In genomic region chr7:101164071-101164840, GRCh38 we compare ENCODE assay signal across 9 cellular contexts. TPM values are rescaled to one million over a fixed set of nuclear protein-coding genes. Genes with fewer than 3 reads are reported as not detected.
DNase-seq lines count a peak whose midpoint lies in the region; ATAC-seq, FAIRE-seq and TF ChIP-seq lines count a peak whose summit lies in the region.
"Had no signal": no experiment of that assay in that cellular context is flagged by ENCODE, and none has a peak within 500 bp of the region (broad histone marks: within the 10 kb centered on the region; RNA-seq: fewer than 3 reads in every experiment).

No MANE protein-coding gene starts in this region.

- no peaks in the 10 kb centered on the region for H3K79me2 ChIP-seq in K562 (ENCODE audit: control insufficient read depth, insufficient read depth, low read length)

- peak overlapping the region in 1 of 2 experiments; percentile 90; a peak in 2 of 4 replicates for H3K9ac ChIP-seq in K562 (ENCODE audit: insufficient read depth in 1 of 2, low read depth in 2 of 2, low read length in 2 of 2)

- 5% methylated on average over 52 of the region's 75 CpGs for WGBS in K562 (ENCODE audit: insufficient coverage, low coverage, missing lambda C conversion rate)

- FAIRE-seq in K562 (lab: Jason Lieb, UNC), result no peak

- H3K36me3 ChIP-seq in K562 (ENCODE audit: control insufficient read depth, insufficient read depth, low read length), result peaks cover 15% of the 10 kb centered on the region; the same call in 1 of the 3 replicates

- H3K9me1 ChIP-seq in K562 (ENCODE audit: control insufficient read depth, insufficient read depth, low read length), result peaks cover 3% of the 10 kb centered on the region

- CTCF ChIA-PET in K562 (lab: Yijun Ruan, JAX; ENCODE audit: low intra/inter-chr PET ratio), result no interaction called here

- H3K27me3 ChIP-seq in K562 (ENCODE audit: control insufficient read depth in 2 of 2, insufficient read depth in 2 of 2, low read length in 2 of 2), result peaks cover 5 to 15% of the 10 kb centered on the region in 2 experiments; a peak in 2 of 5 replicates

- intact Hi-C loops in K562 (cut with micrococcal nuclease), result no loop called here
- intact Hi-C loops in left colon (cut with DNase I, micrococcal nuclease), result no loop called here

- no peaks in the 10 kb centered on the region for H3K9me3 ChIP-seq in K562 (replicated peaks; ENCODE audit: control insufficient read depth, insufficient read depth, low read depth, low read length)

- peaks cover 28 to 61% of the 10 kb centered on the region in 2 experiments for H3K4me1 ChIP-seq in K562 (replicated peaks in 1 of 2; ENCODE audit: control insufficient read depth in 2 of 2, insufficient read depth in 2 of 2, low read length in 2 of 2)

- ATAC-seq in K562, result peak; percentile 46
- ATAC-seq in left colon, result peak; percentile 45
- no peak for ATAC-seq in HG03378 (IDR thresholded peaks at IDR 0.05; ENCODE audit: unreplicated experiment)

- no peak overlapping the region for H2AFZ ChIP-seq in K562 (ENCODE audit: low read depth, low read length)

- TF ChIP-seq CTCF in K562 (IDR thresholded peaks at IDR 0.05 in 2 of 3, conservative IDR thresholded peaks at IDR 0.05 in 1 of 3; ENCODE audit: insufficient read depth in 2 of 3, low read depth in 1 of 3, low read length in 3 of 3), result no peak

- H4K20me1 ChIP-seq in K562 (replicated peaks; ENCODE audit: control insufficient read depth, insufficient read depth, low read length), result peaks cover 13% of the 10 kb centered on the region

- H3K27ac ChIP-seq in K562 (ENCODE audit: extremely low read depth, low read depth, low read length), result no peak overlapping the region

- in situ Hi-C loops in K562 (cut with MboI), result no loop called here

- no peak for TF ChIP-seq EP300 in K562 (IDR thresholded peaks at IDR 0.05; ENCODE audit: low read length)

- H3K4me3 ChIP-seq in K562, result peak overlapping the region; percentile 35; the same call in 1 of the 2 replicates

- TF ChIP-seq POLR2A in K562 (conservative IDR thresholded peaks at IDR 0.05), result no peak

- POLR2A ChIA-PET in K562 (lab: Yijun Ruan, JAX), result interaction anchor here (0.6 to 0.7 kb wide), 2 partner anchors 13 to 629 kb away, joined by 3 read pairs; no protein-coding TSS in a partner anchor

- BruUV-seq in K562 (replicated peaks; lab: Mats Ljungman, UMichigan), result no TSS peak

- TF ChIP-seq RAD21 in K562 (CRISPR knock-in tag; conservative IDR thresholded peaks at IDR 0.05 in 1 of 2, IDR thresholded peaks at IDR 0.05 in 1 of 2), result no peak

- H3K4me2 ChIP-seq in K562 (ENCODE audit: insufficient read depth, low read length), result peak overlapping the region; percentile 71

- DNase-seq in CD1c-positive myeloid dendritic cell (ENCODE audit: extremely low spot score) (peak; percentile 47), HuH-7.5 (ENCODE audit: low spot score) (peak; percentile 83), K562 (ENCODE audit: extremely low read depth in 1 of 4, low spot score in 3 of 4) (peak in 3 of 4 experiments; percentile 33 to 65 (median 43)), left colon (peak in 1 of 2 donors; percentile 39), SKM-1 treated with dmso at 0.1 percent for 144 hours (lab: John Stamatoyannopoulos, UW; ENCODE audit: unreplicated experiment) (no peak), NOMO-1 (lab: John Stamatoyannopoulos, UW; ENCODE audit: unreplicated experiment in 2 of 2) (no peak)
- DNase-seq in effector CD4-positive, alpha-beta T cell, result no peak

RNA-seq across cellular contexts. Expression of gene VGF, which starts 1.1 kb away (rescaled TPM):
- total RNA-seq in K562 (2011; cell fraction: chromatin; rRNA removed; ENCODE audit: low replicate concordance), result 0.81 and 4.0 TPM in 2 replicates
- 3.8 and 7.2 TPM in 2 replicates for total RNA-seq in K562 (2011; cell fraction: nucleolus; rRNA removed)
- 1.1 and 2.2 TPM in 2 replicates for total RNA-seq in K562 (2011; cell fraction: nucleoplasm; rRNA removed)
- total RNA-seq in K562 (2014; rRNA removed) (1.8 and 2.8 TPM in 2 replicates), K562 (2014; rRNA removed; fragmentation: Illumina TruSeq; extraction: Trizol) (0.19 and 0.22 TPM in 2 replicates), K562 (2015; rRNA removed; fragmentation: Illumina TruSeq; extraction: Trizol) (0.40 and 0.45 TPM in 2 replicates), K562 (2021) (4.2 and 5.7 TPM in 2 replicates), left colon (under 1 TPM; 0.40 to 0.73 TPM)
- polyA plus RNA-seq in K562 (2011; rRNA removed) (0.14 and 0.23 TPM in 2 replicates), K562 (2014; fragmentation: Illumina TruSeq; extraction: Trizol) (0.34 and 0.79 TPM in 2 replicates), K562 (2014; fragmentation: Nextera tagmentation; extraction: Ambion mirVana) (under 1 TPM; 0.03 to 0.08 TPM), K562 (2014; rRNA removed) (1.4 and 1.7 TPM in 2 replicates)
- polyA plus RNA-seq in K562 (2011; cell fraction: cytosol; rRNA removed), result 0.10 and 1.1 TPM in 2 replicates
- 0.65 and 2.1 TPM in 2 replicates for polyA plus RNA-seq in K562 (2011; cell fraction: nucleus; rRNA removed)
- polyA plus RNA-seq in K562 (2012), result 1.6 and 7.3 TPM in 2 replicates
- polyA minus RNA-seq in K562 (2011; rRNA and poly(A)+ RNA removed), result not detected in 2 replicates
- 0.73 and 1.7 TPM in 2 replicates for polyA minus RNA-seq in K562 (2011; cell fraction: cytosol; rRNA and poly(A)+ RNA removed)
- 0.89 and 0.94 TPM in 2 replicates for polyA minus RNA-seq in K562 (2011; cell fraction: nucleus; rRNA and poly(A)+ RNA removed)
- total RNA-seq: skeletal muscle tissue had no signal

RNA-seq across cellular contexts. Expression of gene AP1S1, which starts 10.0 kb away (rescaled TPM):
- 16.8 and 29.1 TPM in 2 replicates for total RNA-seq in K562 (2011; cell fraction: chromatin; rRNA removed; ENCODE audit: low replicate concordance)
- total RNA-seq in K562 (2011; cell fraction: nucleolus; rRNA removed), result 29.0 and 30.9 TPM in 2 replicates
- total RNA-seq in K562 (2011; cell fraction: nucleoplasm; rRNA removed), result 25.1 and 27.9 TPM in 2 replicates
- 149 and 163 TPM in 2 replicates for total RNA-seq in K562 (2014; rRNA removed)
- 68.6 and 77.7 TPM in 2 replicates for total RNA-seq in K562 (2014; rRNA removed; fragmentation: Illumina TruSeq; extraction: Trizol)
- total RNA-seq in K562 (2015; rRNA removed; fragmentation: Illumina TruSeq; extraction: Trizol), result 71.8 and 71.9 TPM in 2 replicates
- total RNA-seq in K562 (2021), result 89.4 and 91.2 TPM in 2 replicates
- polyA plus RNA-seq in K562 (2011; rRNA removed), result 113 and 121 TPM in 2 replicates
- polyA plus RNA-seq in K562 (2011; cell fraction: cytosol; rRNA removed), result 106 and 108 TPM in 2 replicates
- 56.4 and 60.9 TPM in 2 replicates for polyA plus RNA-seq in K562 (2011; cell fraction: nucleus; rRNA removed)
- 106 and 166 TPM in 2 replicates for polyA plus RNA-seq in K562 (2012)
- 79.8 and 104 TPM in 2 replicates for polyA plus RNA-seq in K562 (2014; fragmentation: Illumina TruSeq; extraction: Trizol)
- 10 to 100 TPM in 1 of 2 experiments, 1 to 10 TPM in 1; 4.4 to 13.6 TPM for polyA plus RNA-seq in K562 (2014; fragmentation: Nextera tagmentation; extraction: Ambion mirVana)
- polyA plus RNA-seq in K562 (2014; rRNA removed), result 125 and 188 TPM in 2 replicates
- polyA minus RNA-seq in K562 (2011; rRNA and poly(A)+ RNA removed), result 53.4 and 71.7 TPM in 2 replicates
- polyA minus RNA-seq in K562 (2011; cell fraction: cytosol; rRNA and poly(A)+ RNA removed), result 25.1 and 29.0 TPM in 2 replicates
- 5.1 and 9.2 TPM in 2 replicates for polyA minus RNA-seq in K562 (2011; cell fraction: nucleus; rRNA and poly(A)+ RNA removed)
- 10 to 100 TPM; 70.5 to 84.8 TPM for total RNA-seq in left colon

RNA-seq across cellular contexts. Expression of gene NAT16, which starts 15.8 kb away (rescaled TPM):
- total RNA-seq in K562 (2011; cell fraction: chromatin; rRNA removed; ENCODE audit: low replicate concordance), result not detected in 2 replicates
- not detected in 2 replicates for total RNA-seq in K562 (2011; cell fraction: nucleolus; rRNA removed)
- total RNA-seq in K562 (2011; cell fraction: nucleoplasm; rRNA removed), result not detected in 2 replicates
- total RNA-seq in K562 (2014; rRNA removed) (not detected in 2 replicates), K562 (2014; rRNA removed; fragmentation: Illumina TruSeq; extraction: Trizol) (not detected in 2 replicates), K562 (2015; rRNA removed; fragmentation: Illumina TruSeq; extraction: Trizol) (not detected in 2 replicates), K562 (2021) (not detected in 2 replicates), left colon (not detected)
- polyA plus RNA-seq in K562 (2011; rRNA removed) (not detected in 2 replicates), K562 (2014; fragmentation: Illumina TruSeq; extraction: Trizol) (not detected in 2 replicates), K562 (2014; fragmentation: Nextera tagmentation; extraction: Ambion mirVana) (under 1 TPM in 1 of 2 experiments, not detected in 1; 0.04 TPM), K562 (2014; rRNA removed) (not detected in 2 replicates)
- polyA plus RNA-seq in K562 (2011; cell fraction: cytosol; rRNA removed), result not detected in 2 replicates
- 0.07 TPM in 1 of 2 replicates, not detected in the other for polyA plus RNA-seq in K562 (2011; cell fraction: nucleus; rRNA removed)
- polyA plus RNA-seq in K562 (2012), result 0.07 and 0.08 TPM in 2 replicates
- polyA minus RNA-seq in K562 (2011; rRNA and poly(A)+ RNA removed), result not detected in 2 replicates
- polyA minus RNA-seq in K562 (2011; cell fraction: cytosol; rRNA and poly(A)+ RNA removed), result not detected in 2 replicates
- not detected in 2 replicates for polyA minus RNA-seq in K562 (2011; cell fraction: nucleus; rRNA and poly(A)+ RNA removed)
- total RNA-seq: skeletal muscle tissue had no signal

RNA-seq across cellular contexts. Expression of gene MOGAT3, which starts 36.6 kb away (rescaled TPM):
- not detected in 2 replicates for total RNA-seq in K562 (2011; cell fraction: chromatin; rRNA removed; ENCODE audit: low replicate concordance)
- total RNA-seq in K562 (2011; cell fraction: nucleolus; rRNA removed), result not detected in 2 replicates
- total RNA-seq in K562 (2011; cell fraction: nucleoplasm; rRNA removed), result not detected in 2 replicates
- total RNA-seq in K562 (2014; rRNA removed) (not detected in 2 replicates), K562 (2014; rRNA removed; fragmentation: Illumina TruSeq; extraction: Trizol) (not detected in 2 replicates), K562 (2015; rRNA removed; fragmentation: Illumina TruSeq; extraction: Trizol) (not detected in 2 replicates), K562 (2021) (not detected in 2 replicates), left colon (10 to 100 TPM; 43.1 to 62.4 TPM)
- polyA plus RNA-seq in K562 (2011; rRNA removed) (0.07 and 0.13 TPM in 2 replicates), K562 (2014; fragmentation: Illumina TruSeq; extraction: Trizol) (not detected in 2 replicates), K562 (2014; fragmentation: Nextera tagmentation; extraction: Ambion mirVana) (under 1 TPM; 0.07 to 0.17 TPM), K562 (2014; rRNA removed) (not detected in 2 replicates)
- not detected in 2 replicates for polyA plus RNA-seq in K562 (2011; cell fraction: cytosol; rRNA removed)
- 0.14 and 0.15 TPM in 2 replicates for polyA plus RNA-seq in K562 (2011; cell fraction: nucleus; rRNA removed)
- polyA plus RNA-seq in K562 (2012), result 0.03 TPM in 1 of 2 replicates, not detected in the other
- polyA minus RNA-seq in K562 (2011; rRNA and poly(A)+ RNA removed), result not detected in 2 replicates
- not detected in 2 replicates for polyA minus RNA-seq in K562 (2011; cell fraction: cytosol; rRNA and poly(A)+ RNA removed)
- polyA minus RNA-seq in K562 (2011; cell fraction: nucleus; rRNA and poly(A)+ RNA removed), result 0.56 TPM in 1 of 2 replicates, not detected in the other
- total RNA-seq: skeletal muscle tissue had no signal

RNA-seq across cellular contexts. Expression of gene SERPINE1, which starts 37.4 kb away (rescaled TPM):
- total RNA-seq in K562 (2011; cell fraction: chromatin; rRNA removed; ENCODE audit: low replicate concordance), result 3.1 and 8.6 TPM in 2 replicates
- total RNA-seq in K562 (2011; cell fraction: nucleolus; rRNA removed), result 5.8 and 14.3 TPM in 2 replicates
- total RNA-seq in K562 (2011; cell fraction: nucleoplasm; rRNA removed), result 5.1 and 8.0 TPM in 2 replicates
- total RNA-seq in K562 (2014; rRNA removed) (0.73 and 0.91 TPM in 2 replicates), K562 (2014; rRNA removed; fragmentation: Illumina TruSeq; extraction: Trizol) (0.44 and 0.67 TPM in 2 replicates), K562 (2015; rRNA removed; fragmentation: Illumina TruSeq; extraction: Trizol) (0.22 and 0.23 TPM in 2 replicates), K562 (2021) (0.98 and 1.3 TPM in 2 replicates), left colon (1 to 10 TPM; 1.8 to 3.1 TPM)
- polyA plus RNA-seq in K562 (2011; rRNA removed) (2.2 and 4.8 TPM in 2 replicates), K562 (2014; fragmentation: Illumina TruSeq; extraction: Trizol) (1.0 and 1.1 TPM in 2 replicates), K562 (2014; fragmentation: Nextera tagmentation; extraction: Ambion mirVana) (1 to 10 TPM in 1 of 2 experiments, under 1 TPM in 1; 0.89 to 1.6 TPM), K562 (2014; rRNA removed) (0.54 and 0.62 TPM in 2 replicates)
- polyA plus RNA-seq in K562 (2011; cell fraction: cytosol; rRNA removed), result 3.0 and 10.7 TPM in 2 replicates
- 1.2 and 5.4 TPM in 2 replicates for polyA plus RNA-seq in K562 (2011; cell fraction: nucleus; rRNA removed)
- 2.2 and 4.3 TPM in 2 replicates for polyA plus RNA-seq in K562 (2012)
- 1.5 and 6.2 TPM in 2 replicates for polyA minus RNA-seq in K562 (2011; rRNA and poly(A)+ RNA removed)
- 5.0 and 5.4 TPM in 2 replicates for polyA minus RNA-seq in K562 (2011; cell fraction: cytosol; rRNA and poly(A)+ RNA removed)
- polyA minus RNA-seq in K562 (2011; cell fraction: nucleus; rRNA and poly(A)+ RNA removed), result 0.44 and 1.6 TPM in 2 replicates

Comparison
In these comparisons a context has a peak if more than half of its experiments do, and no peak if none do; other contexts are left out.
1. DNase-seq: peak in CD1c-positive myeloid dendritic cell (single experiment), HuH-7.5 (single experiment) and K562 (3 of 4); none in SKM-1 treated with dmso at 0.1 percent for 144 hours (single experiment), NOMO-1 (0 of 2) and effector CD4-positive, alpha-beta T cell (single experiment).